ENCODE assay signal across 17 cellular contexts in genomic region chr6:150863213-150863928, GRCh38. TPM values are rescaled to one million over a fixed set of nuclear protein-coding genes. Genes with fewer than 3 reads are reported as not detected.
DNase-seq lines count a peak whose midpoint lies in the region; FAIRE-seq and TF ChIP-seq lines count a peak whose summit lies in the region.
"Had no signal": no experiment of that assay in that cellular context is flagged by ENCODE, and none has a peak within 500 bp of the region (broad histone marks: within the 10 kb centered on the region; RNA-seq: fewer than 3 reads in every experiment).

No MANE protein-coding gene starts in this region.

- no peak for DNase-seq in T-helper 2 cell treated with Interferon-gamma antibody and Interleukin-4, amounts not matched to agents 5 μg/mL and 100 μg/mL, for 36 hours (ENCODE audit: low spot score)
- DNase-seq in T-helper 2 cell, result no peak
- no peak for DNase-seq in HEK293T (ENCODE audit: extremely low spot score)
- no peak for DNase-seq in astrocyte (ENCODE audit: low read depth)
- no peak for DNase-seq in mesothelial cell of epicardium (ENCODE audit: low spot score in 2 of 2, unreplicated experiment in 2 of 2)
- no peak for DNase-seq in hepatic stellate cell (ENCODE audit: low spot score)
- DNase-seq in NCI-H1048 (lab: John Stamatoyannopoulos, UW), result no peak
- no peak for DNase-seq in RPMI8226
- DNase-seq: 8988T, AML-193, DMS79 treated with DMSO at 0.1 percent for 48 hours, EL, GOT3 had no signal

- POLR2A ChIA-PET in HEK293T (lab: Yijun Ruan, JAX), result no interaction called here

- no peaks in the 10 kb centered on the region for H3K9me3 Mint-ChIP-seq in T-helper 2 cell treated with Interferon-gamma antibody and Interleukin-4, amounts not matched to agents 5 μg/mL and 100 μg/mL, for 36 hours
- H3K9me3 Mint-ChIP-seq in astrocyte (ENCODE audit: unreplicated experiment) (no peaks in the 10 kb centered on the region), mesothelial cell of epicardium (no peaks in the 10 kb centered on the region)

- peaks cover under 1% of the 10 kb centered on the region for H3K36me3 ChIP-seq in astrocyte (ENCODE audit: insufficient read depth, low read length)

- no peak overlapping the region for H3K4me3 ChIP-seq in astrocyte (ENCODE audit: insufficient read depth, low read depth, low read length)
- H3K4me3 ChIP-seq: BLaER1, HAP-1 had no signal

- H3K27me3 Mint-ChIP-seq in T-helper 2 cell treated with Interferon-gamma antibody and Interleukin-4, amounts not matched to agents 5 μg/mL and 100 μg/mL, for 36 hours (ENCODE audit: low read depth), result peaks cover 31% of the 10 kb centered on the region
- no peaks in the 10 kb centered on the region for H3K27me3 Mint-ChIP-seq in astrocyte (ENCODE audit: low read depth, unreplicated experiment)
- H3K27me3 Mint-ChIP-seq in mesothelial cell of epicardium (ENCODE audit: low read depth), result no peaks in the 10 kb centered on the region

- peak overlapping the region; percentile 46 for H3K27ac Mint-ChIP-seq in T-helper 2 cell treated with Interferon-gamma antibody and Interleukin-4, amounts not matched to agents 5 μg/mL and 100 μg/mL, for 36 hours
- H3K27ac Mint-ChIP-seq in astrocyte (ENCODE audit: unreplicated experiment) (peak overlapping the region; percentile 42), mesothelial cell of epicardium (peak overlapping the region; percentile 2)

- H3K27me3 ChIP-seq in astrocyte (ENCODE audit: insufficient read depth, low read length), result no peaks in the 10 kb centered on the region
- H3K27me3 ChIP-seq: BLaER1 had no signal

- peaks cover 19% of the 10 kb centered on the region for H3K79me2 ChIP-seq in astrocyte (ENCODE audit: insufficient read depth, low read length)

- H3K4me1 Mint-ChIP-seq in T-helper 2 cell treated with Interferon-gamma antibody and Interleukin-4, amounts not matched to agents 5 μg/mL and 100 μg/mL, for 36 hours (ENCODE audit: low read depth), result peaks cover 38% of the 10 kb centered on the region
- H3K4me1 Mint-ChIP-seq in astrocyte (ENCODE audit: low read depth, unreplicated experiment) (peaks cover 3% of the 10 kb centered on the region), mesothelial cell of epicardium (peaks cover 50% of the 10 kb centered on the region)

- TF ChIP-seq CTCF in astrocyte (IDR thresholded peaks at IDR 0.05; ENCODE audit: insufficient read depth, low read depth, low read length), result no peak
- no peak for TF ChIP-seq CTCF in mesothelial cell of epicardium (IDR thresholded peaks at IDR 0.05; ENCODE audit: unreplicated experiment)

- no peak for FAIRE-seq in astrocyte (lab: Jason Lieb, UNC)
- FAIRE-seq: G401.6, GM12891 had no signal

- no peaks in the 10 kb centered on the region for H4K20me1 ChIP-seq in astrocyte (ENCODE audit: insufficient read depth, low read length)

- H3K9ac ChIP-seq in astrocyte (ENCODE audit: low read length), result no peak overlapping the region
- H3K9ac ChIP-seq: BLaER1 had no signal

- no peak overlapping the region for H2AFZ ChIP-seq in astrocyte (ENCODE audit: low read depth, low read length)

- no peak overlapping the region for H3K4me2 ChIP-seq in astrocyte (ENCODE audit: low read length)
- H3K4me2 ChIP-seq: BLaER1 had no signal

- CTCF ChIA-PET in HEK293T (lab: Yijun Ruan, JAX), result no interaction called here

- peaks cover 7% of the 10 kb centered on the region for H3K36me3 Mint-ChIP-seq in T-helper 2 cell treated with Interferon-gamma antibody and Interleukin-4, amounts not matched to agents 5 μg/mL and 100 μg/mL, for 36 hours (ENCODE audit: low read depth)
- H3K36me3 Mint-ChIP-seq in astrocyte (ENCODE audit: low read depth, unreplicated experiment), result no peaks in the 10 kb centered on the region
- peaks cover 3% of the 10 kb centered on the region for H3K36me3 Mint-ChIP-seq in mesothelial cell of epicardium

- H3K4me1 ChIP-seq in astrocyte (ENCODE audit: insufficient read depth, low read length), result peaks cover 11% of the 10 kb centered on the region

- no peaks in the 10 kb centered on the region for H3K9me3 ChIP-seq in astrocyte (ENCODE audit: insufficient read depth, low read depth, low read length)
- H3K9me3 ChIP-seq: BLaER1, HAP-1 had no signal

- no peak overlapping the region for H3K4me3 Mint-ChIP-seq in T-helper 2 cell treated with Interferon-gamma antibody and Interleukin-4, amounts not matched to agents 5 μg/mL and 100 μg/mL, for 36 hours
- H3K4me3 Mint-ChIP-seq in astrocyte (ENCODE audit: unreplicated experiment) (no peak overlapping the region), mesothelial cell of epicardium (no peak overlapping the region)

- no peak overlapping the region for H3K27ac ChIP-seq in astrocyte (ENCODE audit: low read depth, low read length)
- H3K27ac ChIP-seq: BLaER1 had no signal

TF ChIP-seq in HEK293T, 16 proteins besides CTCF, POLR2A, EP300 and RAD21:
- peak; percentile 47; the same call in 1 of the 2 replicates for TF ChIP-seq ZNF384 (IDR thresholded peaks at IDR 0.05)
- no peak for TF ChIP-seq NFRKB (IDR thresholded peaks at IDR 0.05)

RNA-seq across cellular contexts. Expression of gene MTHFD1L, which starts 2.1 kb away (rescaled TPM):
- total RNA-seq in astrocyte (103 and 107 TPM in 2 replicates), mesothelial cell of epicardium (55.3 to 59.1 TPM (median 55.5 TPM) in 3 replicates)
